Comparison of ENCODE assay signal across 8 cellular contexts in genomic region chr2:186503827-186504606, GRCh38. TPM values are rescaled to one million over a fixed set of nuclear protein-coding genes. Genes with fewer than 3 reads are reported as not detected.
DNase-seq lines count a peak whose midpoint lies in the region; ATAC-seq and TF ChIP-seq lines count a peak whose summit lies in the region.

No MANE protein-coding gene starts in this region.

- H3K9me3 ChIP-seq in prostate gland = no peaks in the 10 kb centered on the region

- no peak overlapping the region for H3K4me3 ChIP-seq in prostate gland

- intact Hi-C loops in prostate gland (cut with DNase I) = loop anchor here (2.0 kb wide), 1 partner anchor 137 kb away; no protein-coding TSS in a partner anchor

- TF ChIP-seq POLR2A in erythroblast (IDR thresholded peaks at IDR 0.05; ENCODE audit: low read length) (no peak), prostate gland (IDR thresholded peaks at IDR 0.05) (no peak)

- no peak overlapping the region for H3K27ac ChIP-seq in prostate gland

- no peak for DNase-seq in AG09319 (ENCODE audit: extremely low read depth, low read depth)
- peak; percentile 51 for DNase-seq in RPMI7951 (ENCODE audit: low read depth)
- DNase-seq in erythroblast (lab: John Stamatoyannopoulos, UW) = peak; percentile 26 to 54
- no peak for DNase-seq in prostate gland (ENCODE audit: low spot score)
- DNase-seq in activated effector memory CD4-positive, alpha-beta T cell treated with anti-CD3 and anti-CD28 coated beads, Interleukin-2, amount 50 U/mL, for 16 hours = no peak

- no peaks in the 10 kb centered on the region for H3K36me3 ChIP-seq in prostate gland

- 47% methylated on average over 5 of the region's 5 CpGs for WGBS in prostate gland

- no peaks in the 10 kb centered on the region for H3K27me3 ChIP-seq in prostate gland (replicated peaks; ENCODE audit: insufficient read depth)

- H3K4me1 ChIP-seq in prostate gland (replicated peaks) = no peaks in the 10 kb centered on the region

- ATAC-seq in GM18502 (IDR thresholded peaks at IDR 0.05; ENCODE audit: poor library complexity, unreplicated experiment) (peak; percentile 72), HG03565 (IDR thresholded peaks at IDR 0.05; ENCODE audit: unreplicated experiment) (peak; percentile 40), HG03045 (IDR thresholded peaks at IDR 0.05; ENCODE audit: unreplicated experiment) (no peak)

- peak; percentile 38 for TF ChIP-seq CTCF in AG09319 (IDR thresholded peaks at IDR 0.05; ENCODE audit: low read depth, low read length)
- peak in 3 of 4 experiments; percentile 63 to 74 (median 65) for TF ChIP-seq CTCF in prostate gland (IDR thresholded peaks at IDR 0.05)

RNA-seq across cellular contexts. Expression of gene ZC3H15, which starts 18.0 kb away (rescaled TPM):
- total RNA-seq in RPMI7951 (2014; rRNA removed; shearing (Covaris generic)) = 97.4 and 121 TPM in 2 replicates
- total RNA-seq in prostate gland = 10 to 100 TPM; 44.6 to 45.3 TPM

Comparison
In these comparisons a context has a peak if more than half of its experiments do, and no peak if none do; other contexts are left out.
1. DNase-seq: peak in RPMI7951 (single experiment) and erythroblast (2 of 2); none in AG09319 (single experiment), prostate gland (single experiment) and activated effector memory CD4-positive, alpha-beta T cell treated with anti-CD3 and anti-CD28 coated beads, Interleukin-2, amount 50 U/mL, for 16 hours (single experiment).